ENCODE assay signal across 14 cellular contexts in the genomic region with DNA sequence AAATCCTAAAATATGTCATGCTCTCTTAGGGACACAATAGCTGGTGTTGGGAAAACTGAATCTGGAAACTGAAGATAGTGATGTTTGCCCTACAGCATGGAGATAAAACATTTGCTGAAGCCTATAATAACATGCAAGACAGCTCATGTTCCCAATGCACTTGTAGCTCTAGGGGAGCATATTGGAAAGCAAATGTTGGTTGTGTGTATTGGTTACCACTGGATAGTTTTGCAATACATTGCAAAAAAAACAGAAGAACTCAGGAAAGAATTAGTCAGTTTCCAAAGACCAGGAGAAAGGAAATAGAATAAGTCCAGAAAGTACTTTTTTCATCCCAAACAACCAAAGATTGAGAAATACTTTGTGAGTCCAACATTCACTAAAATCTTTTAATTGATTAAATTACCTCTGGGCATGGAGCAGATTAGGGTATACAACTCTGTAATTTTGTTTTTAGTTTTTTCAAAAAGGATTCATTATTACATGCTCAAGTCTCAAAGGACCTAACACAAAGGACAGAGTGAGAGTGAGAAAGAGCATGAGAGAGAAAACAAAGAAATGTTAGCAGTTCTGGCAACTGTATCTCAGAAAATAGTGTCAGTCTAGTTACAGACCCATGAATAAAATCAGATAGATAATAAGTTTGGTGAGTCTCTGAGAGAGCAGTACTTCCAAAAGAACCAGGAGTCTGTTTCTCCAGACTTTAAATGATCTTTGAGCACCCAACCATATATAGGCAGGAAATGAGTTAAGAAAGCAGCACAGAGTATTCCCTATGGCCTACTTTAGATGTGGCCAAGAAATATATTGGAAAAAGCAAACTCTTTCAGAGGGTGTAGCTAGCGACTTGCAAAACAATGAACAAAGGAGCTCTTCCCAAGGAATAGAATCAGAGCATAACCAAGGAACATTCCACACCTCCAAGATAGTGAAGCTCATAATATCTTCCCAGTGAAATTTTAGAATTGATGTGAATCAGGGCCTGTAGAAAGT. TPM values are rescaled to one million over a fixed set of nuclear protein-coding genes. Genes with fewer than 3 reads are reported as not detected.
DNase-seq lines count a peak whose midpoint lies in the region; ATAC-seq and TF ChIP-seq lines count a peak whose summit lies in the region.
"Had no signal": no experiment of that assay in that cellular context is flagged by ENCODE, and none has a peak within 500 bp of the region (broad histone marks: within the 10 kb centered on the region; RNA-seq: fewer than 3 reads in every experiment).

No MANE protein-coding gene starts in this region.

- peak overlapping the region; percentile 38 to 57 (median 52) for H3K27ac ChIP-seq in sigmoid colon
- H3K27ac ChIP-seq: dorsolateral prefrontal cortex had no signal

- peaks cover 0 to 7% (median 0%) of the 10 kb centered on the region in 4 donors for H3K4me1 ChIP-seq in sigmoid colon

- CTCF ChIA-PET in BJ (lab: Yijun Ruan, JAX): no interaction called here

- POLR2A ChIA-PET in BJ (lab: Charles Lee): no interaction called here

- TF ChIP-seq POLR2A in sigmoid colon (IDR thresholded peaks at IDR 0.05): no peak

- TF ChIP-seq CTCF in BJ (IDR thresholded peaks at IDR 0.05; ENCODE audit: insufficient read depth, low read depth, low read length): no peak
- TF ChIP-seq CTCF in sigmoid colon (IDR thresholded peaks at IDR 0.05): no peak
- no peak for TF ChIP-seq CTCF in GM13977 (IDR thresholded peaks at IDR 0.05; ENCODE audit: extremely low read depth, insufficient read depth, missing control alignments)

- in situ Hi-C loops in GM13977 (cut with MboI; ENCODE audit: low pct_unique_long_range_greater_than_20kb, low sequenced_read_pairs, unreplicated experiment): no loop called here

- no peak for TF ChIP-seq EP300 in sigmoid colon (IDR thresholded peaks at IDR 0.05)

- ATAC-seq in HG02970 (IDR thresholded peaks at IDR 0.05; ENCODE audit: low FRiP score, unreplicated experiment) (no peak), GM21390 (IDR thresholded peaks at IDR 0.05; ENCODE audit: unreplicated experiment) (no peak), GM18502 (IDR thresholded peaks at IDR 0.05; ENCODE audit: poor library complexity, unreplicated experiment) (no peak)
- ATAC-seq: CD8-positive, alpha-beta T cell; natural killer cell had no signal

- no peaks in the 10 kb centered on the region for H3K27me3 ChIP-seq in BJ (ENCODE audit: control insufficient read depth, insufficient read depth, low read length)
- no peaks in the 10 kb centered on the region for H3K27me3 ChIP-seq in sigmoid colon
- H3K27me3 ChIP-seq: dorsolateral prefrontal cortex had no signal

- no peaks in the 10 kb centered on the region for H3K9me3 ChIP-seq in sigmoid colon

- 40 to 63% methylated on average over 1 of the region's 1 CpG for WGBS in sigmoid colon, 2 donors

- H3K36me3 ChIP-seq in BJ (ENCODE audit: control insufficient read depth, insufficient read depth, low read length): no peaks in the 10 kb centered on the region
- no peaks in the 10 kb centered on the region for H3K36me3 ChIP-seq in sigmoid colon

- peak; percentile 13 for DNase-seq in BJ (ENCODE audit: low read depth)
- peak; percentile 44 for DNase-seq in amniotic epithelial cell (ENCODE audit: low read depth)
- DNase-seq in foreskin melanocyte: peak; percentile 16
- no peak for DNase-seq in sigmoid colon
- DNase-seq in GM13977 (ENCODE audit: low spot score): no peak
- DNase-seq: activated CD4-positive, alpha-beta T cell treated with anti-CD3 and anti-CD28 coated beads for 1 hour; CD8-positive, alpha-beta T cell; dorsolateral prefrontal cortex; natural killer cell; NCI-H446 treated with DMSO at 0.1 percent for 48 hours; stimulated activated CD4-positive, alpha-beta T cell treated with anti-CD3 and anti-CD28 coated beads, Interleukin-4, amount 100 ng/mL, for 24 hours had no signal

- H3K4me3 ChIP-seq in BJ (ENCODE audit: low read depth, low read length): no peak overlapping the region
- no peak overlapping the region for H3K4me3 ChIP-seq in sigmoid colon
- H3K4me3 ChIP-seq: dorsolateral prefrontal cortex had no signal

- intact Hi-C loops in sigmoid colon (cut with DNase I): no loop called here

RNA-seq across cellular contexts. Expression of a gene that starts 36.6 kb away (rescaled TPM):
- polyA plus RNA-seq in BJ (2011; rRNA removed): 1,215 and 1,450 TPM in 2 replicates
- 828 and 1,001 TPM in 2 replicates for polyA minus RNA-seq in BJ (2011; rRNA and poly(A)+ RNA removed)
- total RNA-seq in sigmoid colon: 1,000 to 10,000 TPM in 1 of 4 donors, 100 to 1,000 TPM in 3; 183 to 1,567 (median 438) TPM
- polyA plus RNA-seq in sigmoid colon: 100 to 1,000 TPM in 1 of 3 donors, 10 to 100 TPM in 2; 29.1 to 294 (median 34.8) TPM
- total RNA-seq: CD8-positive, alpha-beta T cell; natural killer cell had no signal

Comparison
In these comparisons a context has a peak if more than half of its experiments do, and no peak if none do; other contexts are left out.
1. DNase-seq: peak in BJ (single experiment), amniotic epithelial cell (single experiment) and foreskin melanocyte (single experiment); none in sigmoid colon (single experiment) and GM13977 (single experiment).